2 cellular contexts compared by ENCODE assay signal in genomic region chr6:41226752-41227151, GRCh38.
TF ChIP-seq lines count a peak whose summit lies in the region.

No MANE protein-coding gene starts in this region.

TF ChIP-seq in K562, 482 proteins besides CTCF, POLR2A, EP300 and RAD21:
- no peak for TF ChIP-seq BCLAF1 (IDR thresholded peaks at IDR 0.05; ENCODE audit: borderline replicate concordance in 1 of 2, control insufficient read depth in 1 of 2, low read depth in 2 of 2, low read length in 1 of 2)
- TF ChIP-seq PBX2 (CRISPR knock-in tag; IDR thresholded peaks at IDR 0.05; ENCODE audit: low read depth): no peak
- 0 out of 2 replicates have a peak, but pooled peaks have one; percentile 30 for TF ChIP-seq PBX2 (tag; conservative IDR thresholded peaks at IDR 0.05; ENCODE audit: low read depth)

TF ChIP-seq in neural cell, 6 proteins besides CTCF, POLR2A, EP300 and RAD21 (continued from another document):
- TF ChIP-seq SMC3 (conservative IDR thresholded peaks at IDR 0.05; ENCODE audit: poor library complexity) (peak; percentile 26), EZH2 (IDR thresholded peaks at IDR 0.05; ENCODE audit: borderline replicate concordance, insufficient read depth, low read length, poor library complexity, severe bottlenecking) (no peak), POLR2AphosphoS5 (IDR thresholded peaks at IDR 0.05) (peak; percentile 96), REST (IDR thresholded peaks at IDR 0.05; ENCODE audit: borderline replicate concordance) (peak; percentile 71)
